In the genomic region with DNA sequence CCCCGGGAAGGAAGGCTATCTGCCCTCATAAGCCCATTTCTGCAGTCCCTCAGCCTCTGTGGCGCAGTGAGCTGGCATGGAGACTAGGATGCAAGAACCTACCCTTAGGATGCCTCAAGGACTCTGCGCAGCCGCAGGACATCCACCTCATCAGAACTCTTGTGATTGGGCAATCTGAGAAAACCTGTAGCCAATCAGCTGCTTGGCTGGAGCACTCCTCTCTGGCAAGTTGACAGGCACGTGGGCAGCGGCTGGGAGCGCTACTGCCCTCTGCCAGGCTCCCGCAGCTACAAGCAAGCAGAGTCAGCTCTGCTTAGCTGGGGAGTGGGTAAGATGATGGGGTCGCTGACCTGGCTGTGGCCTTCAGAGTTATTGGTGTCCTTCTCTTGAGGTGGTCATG, we compare ENCODE assay signal across 8 cellular contexts. TPM values are rescaled to one million over a fixed set of nuclear protein-coding genes. Genes with fewer than 3 reads are reported as not detected.
DNase-seq lines count a peak whose midpoint lies in the region; ATAC-seq and TF ChIP-seq lines count a peak whose summit lies in the region.

No MANE protein-coding gene starts in this region.

- H3K9me3 ChIP-seq in heart left ventricle = no peaks in the 10 kb centered on the region
- no peaks in the 10 kb centered on the region for H3K9me3 ChIP-seq in prostate gland
- no peaks in the 10 kb centered on the region for H3K9me3 ChIP-seq in T-helper 17 cell (ENCODE audit: control insufficient read depth, low read length, poor library complexity, severe bottlenecking)

- TF ChIP-seq POLR2A in heart left ventricle (IDR thresholded peaks at IDR 0.05) (no peak), prostate gland (IDR thresholded peaks at IDR 0.05) (no peak)

- H3K27me3 ChIP-seq in heart left ventricle = no peaks in the 10 kb centered on the region
- H3K27me3 ChIP-seq in prostate gland (replicated peaks; ENCODE audit: insufficient read depth) = no peaks in the 10 kb centered on the region

- ATAC-seq in heart left ventricle (peak; percentile 38 to 65 (median 58)), T-helper 17 cell (no peak)

- no peak overlapping the region for H3K4me3 Mint-ChIP-seq in T-helper 17 cell

- no peaks in the 10 kb centered on the region for H3K27me3 Mint-ChIP-seq in T-helper 17 cell

- H3K4me1 Mint-ChIP-seq in T-helper 17 cell = peaks cover 18% of the 10 kb centered on the region

- peak overlapping the region in 4 of 12 donors; percentile 9 to 93 (median 72) for H3K27ac ChIP-seq in heart left ventricle
- H3K27ac ChIP-seq in prostate gland = no peak overlapping the region

- H3K36me3 ChIP-seq in heart left ventricle = peaks cover 0 to 5% (median 0%) of the 10 kb centered on the region in 9 donors
- H3K36me3 ChIP-seq in prostate gland = no peaks in the 10 kb centered on the region

- H3K4me3 ChIP-seq in heart left ventricle = no peak overlapping the region
- no peak overlapping the region for H3K4me3 ChIP-seq in prostate gland

- H3K27ac Mint-ChIP-seq in T-helper 17 cell = no peak overlapping the region

- H3K4me1 ChIP-seq in heart left ventricle (peaks cover 0 to 36% (median 21%) of the 10 kb centered on the region in 12 donors), prostate gland (replicated peaks) (no peaks in the 10 kb centered on the region)

- WGBS in heart left ventricle, 4 donors = 22 to 28% (median 25%) methylated on average over 9 of the region's 9 CpGs
- WGBS in prostate gland = 22% methylated on average over 9 of the region's 9 CpGs

- TF ChIP-seq CTCF in heart left ventricle (IDR thresholded peaks at IDR 0.05) = peak in 6 of 12 donors; percentile 16 to 49 (median 34)
- peak in 2 of 4 experiments; percentile 22 to 25 for TF ChIP-seq CTCF in prostate gland (IDR thresholded peaks at IDR 0.05)

- H3K36me3 Mint-ChIP-seq in T-helper 17 cell (ENCODE audit: low read depth) = peaks cover 3% of the 10 kb centered on the region

- intact Hi-C loops in heart left ventricle (cut with DNase I) = loop anchor here in 1 of 10 donors (10.0 kb wide), 1 partner anchor 54 kb away; no protein-coding TSS in a partner anchor
- intact Hi-C loops in prostate gland (cut with DNase I) = no loop called here

- DNase-seq in AML-193 (lab: John Stamatoyannopoulos, UW) = peak; percentile 57 to 64
- DNase-seq in HT-29 (ENCODE audit: low spot score) = peak; percentile 72
- DNase-seq in NCI-H82 treated with DMSO at 0.1 percent for 48 hours (lab: John Stamatoyannopoulos, UW; ENCODE audit: unreplicated experiment) = peak; percentile 81
- DNase-seq in amniotic epithelial cell (ENCODE audit: low read depth) = peak; percentile 92
- DNase-seq in heart left ventricle = peak; percentile 77 to 90 (median 81)
- peak; percentile 46 for DNase-seq in prostate gland (ENCODE audit: low spot score)
- no peak for DNase-seq in T-helper 17 cell
- DNase-seq in dedifferentiated amniotic fluid mesenchymal stem cell (ENCODE audit: extremely low spot score) = no peak

RNA-seq across cellular contexts. Expression of a gene that starts 1.5 kb away (rescaled TPM):
- 55.7 and 56.4 TPM in 2 replicates for total RNA-seq in HT-29 (2014; rRNA removed; shearing (Covaris generic))
- total RNA-seq in heart left ventricle = 100 to 1,000 TPM in 8 of 9 donors, 10 to 100 TPM in 1; 69.7 to 207 (median 131) TPM
- 100 to 1,000 TPM; 157 to 242 TPM for polyA plus RNA-seq in heart left ventricle
- total RNA-seq in prostate gland = 10 to 100 TPM; 93.0 to 94.7 TPM
- 10 to 100 TPM; 22.6 to 23.9 TPM for total RNA-seq in T-helper 17 cell

RNA-seq across cellular contexts. Expression of a gene that starts 8.2 kb away (rescaled TPM):
- not detected in 2 replicates for total RNA-seq in HT-29 (2014; rRNA removed; shearing (Covaris generic))
- total RNA-seq in heart left ventricle (100 to 1,000 TPM in 6 of 9 donors, 10 to 100 TPM in 3; 68.6 to 979 (median 145) TPM), prostate gland (100 to 1,000 TPM; 426 to 525 TPM), T-helper 17 cell (1 to 10 TPM in 1 of 2 donors, not detected in 1; 2.6 TPM)
- 100 to 1,000 TPM; 306 to 426 TPM for polyA plus RNA-seq in heart left ventricle

RNA-seq across cellular contexts. Expression of a gene that starts 24.8 kb away (rescaled TPM):
- 7.5 and 9.8 TPM in 2 replicates for total RNA-seq in HT-29 (2014; rRNA removed; shearing (Covaris generic))
- 1 to 10 TPM; 2.4 to 5.5 (median 3.8) TPM for total RNA-seq in heart left ventricle
- 1 to 10 TPM; 4.0 to 8.9 TPM for polyA plus RNA-seq in heart left ventricle
- 10 to 100 TPM; 11.2 to 25.8 TPM for total RNA-seq in prostate gland
- total RNA-seq in T-helper 17 cell = 10 to 100 TPM; 15.3 to 15.6 TPM

RNA-seq across cellular contexts. Expression of a gene that starts 28.6 kb away (rescaled TPM):
- 41.0 and 48.1 TPM in 2 replicates for total RNA-seq in HT-29 (2014; rRNA removed; shearing (Covaris generic))
- total RNA-seq in heart left ventricle (10 to 100 TPM; 25.0 to 41.5 (median 27.7) TPM), prostate gland (10 to 100 TPM; 47.8 to 57.5 TPM), T-helper 17 cell (10 to 100 TPM; 33.9 to 40.6 TPM)
- 10 to 100 TPM; 47.5 to 70.3 TPM for polyA plus RNA-seq in heart left ventricle

RNA-seq across cellular contexts. Expression of a gene that starts 47.0 kb away (rescaled TPM):
- 0.83 and 1.4 TPM in 2 replicates for total RNA-seq in HT-29 (2014; rRNA removed; shearing (Covaris generic))
- total RNA-seq in heart left ventricle (10 to 100 TPM in 2 of 9 donors, 1 to 10 TPM in 6, under 1 TPM in 1; 0.56 to 54.1 (median 3.3) TPM), prostate gland (10 to 100 TPM; 23.3 to 59.3 TPM), T-helper 17 cell (10 to 100 TPM; 14.6 to 18.2 TPM)
- 1 to 10 TPM; 1.6 to 1.9 TPM for polyA plus RNA-seq in heart left ventricle

Comparison
In these comparisons a context has a peak if more than half of its experiments do, and no peak if none do; other contexts are left out.
1. DNase-seq: peak in AML-193 (2 of 2), HT-29 (single experiment), NCI-H82 treated with DMSO at 0.1 percent for 48 hours (single experiment), amniotic epithelial cell (single experiment), heart left ventricle (5 of 5) and prostate gland (single experiment); none in T-helper 17 cell (0 of 3) and dedifferentiated amniotic fluid mesenchymal stem cell (single experiment).
2. RNA of a gene that starts 8.2 kb away (total RNA-seq): 426 to 525 TPM in prostate gland and 68.6 to 979 TPM in heart left ventricle; 2.6 TPM in T-helper 17 cell and not detected in HT-29; every median in the first group is over 10 times any median in the second.